ENCODE assay signal across 1 cellular context in the genomic region with DNA sequence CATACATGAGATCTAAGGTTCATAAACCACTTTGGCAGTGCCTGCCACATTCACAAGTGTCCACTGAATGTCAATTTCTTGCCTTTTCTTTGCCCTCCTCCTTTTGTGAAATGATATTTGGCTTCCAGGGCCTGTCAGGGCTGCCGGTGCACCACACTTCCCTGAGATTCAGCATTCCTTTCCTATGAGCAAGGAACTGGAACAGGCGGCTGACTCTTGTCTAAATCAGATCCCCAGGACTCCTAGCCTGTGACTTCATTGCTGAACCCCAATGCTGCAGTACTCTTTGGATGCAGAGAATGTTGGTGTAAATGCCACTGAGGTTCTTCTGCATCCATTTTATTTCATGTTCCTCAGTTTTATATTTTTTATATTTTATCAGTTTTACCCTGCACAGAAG.
TF ChIP-seq lines count a peak whose summit lies in the region.

No MANE protein-coding gene starts in this region.

TF ChIP-seq in HEK293, 187 proteins besides CTCF, POLR2A, EP300 and RAD21 (continued from another document):
- TF ChIP-seq, protein P1, sequence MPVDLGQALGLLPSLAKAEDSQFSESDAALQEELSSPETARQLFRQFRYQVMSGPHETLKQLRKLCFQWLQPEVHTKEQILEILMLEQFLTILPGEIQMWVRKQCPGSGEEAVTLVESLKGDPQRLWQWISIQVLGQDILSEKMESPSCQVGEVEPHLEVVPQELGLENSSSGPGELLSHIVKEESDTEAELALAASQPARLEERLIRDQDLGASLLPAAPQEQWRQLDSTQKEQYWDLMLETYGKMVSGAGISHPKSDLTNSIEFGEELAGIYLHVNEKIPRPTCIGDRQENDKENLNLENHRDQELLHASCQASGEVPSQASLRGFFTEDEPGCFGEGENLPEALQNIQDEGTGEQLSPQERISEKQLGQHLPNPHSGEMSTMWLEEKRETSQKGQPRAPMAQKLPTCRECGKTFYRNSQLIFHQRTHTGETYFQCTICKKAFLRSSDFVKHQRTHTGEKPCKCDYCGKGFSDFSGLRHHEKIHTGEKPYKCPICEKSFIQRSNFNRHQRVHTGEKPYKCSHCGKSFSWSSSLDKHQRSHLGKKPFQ (tag by site-specific recombination; IDR thresholded peaks at IDR 0.05), result no peak
- peak; percentile 86 for TF ChIP-seq ZNF629 (tag by site-specific recombination; IDR thresholded peaks at IDR 0.05)
- no peak for TF ChIP-seq ZNF248 (tag by site-specific recombination; IDR thresholded peaks at IDR 0.05)
- TF ChIP-seq ZNF621 (tag by site-specific recombination; IDR thresholded peaks at IDR 0.05), result no peak
- 0 out of 2 replicates have a peak, but pooled peaks have one; percentile 29 for TF ChIP-seq GFI1B (tag by site-specific recombination; IDR thresholded peaks at IDR 0.05)
- no peak for TF ChIP-seq ZNF2 (tag by site-specific recombination; IDR thresholded peaks at IDR 0.05)
- TF ChIP-seq, protein P2, sequence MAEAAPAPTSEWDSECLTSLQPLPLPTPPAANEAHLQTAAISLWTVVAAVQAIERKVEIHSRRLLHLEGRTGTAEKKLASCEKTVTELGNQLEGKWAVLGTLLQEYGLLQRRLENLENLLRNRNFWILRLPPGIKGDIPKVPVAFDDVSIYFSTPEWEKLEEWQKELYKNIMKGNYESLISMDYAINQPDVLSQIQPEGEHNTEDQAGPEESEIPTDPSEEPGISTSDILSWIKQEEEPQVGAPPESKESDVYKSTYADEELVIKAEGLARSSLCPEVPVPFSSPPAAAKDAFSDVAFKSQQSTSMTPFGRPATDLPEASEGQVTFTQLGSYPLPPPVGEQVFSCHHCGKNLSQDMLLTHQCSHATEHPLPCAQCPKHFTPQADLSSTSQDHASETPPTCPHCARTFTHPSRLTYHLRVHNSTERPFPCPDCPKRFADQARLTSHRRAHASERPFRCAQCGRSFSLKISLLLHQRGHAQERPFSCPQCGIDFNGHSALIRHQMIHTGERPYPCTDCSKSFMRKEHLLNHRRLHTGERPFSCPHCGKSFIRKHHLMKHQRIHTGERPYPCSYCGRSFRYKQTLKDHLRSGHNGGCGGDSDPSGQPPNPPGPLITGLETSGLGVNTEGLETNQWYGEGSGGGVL (tag by site-specific recombination; IDR thresholded peaks at IDR 0.05), result no peak
- TF ChIP-seq KLF9 (tag by site-specific recombination; IDR thresholded peaks at IDR 0.05; ENCODE audit: low read depth), result no peak
- no peak for TF ChIP-seq ZNF76 (tag by site-specific recombination; IDR thresholded peaks at IDR 0.05; ENCODE audit: borderline replicate concordance, low read depth)
- no peak for TF ChIP-seq ZNF610 (tag by site-specific recombination; IDR thresholded peaks at IDR 0.05; ENCODE audit: borderline replicate concordance)
- TF ChIP-seq TRIM28 (IDR thresholded peaks at IDR 0.05; ENCODE audit: borderline replicate concordance, low read length), result no peak
- peak; percentile 75; the same call in 1 of the 2 replicates for TF ChIP-seq ZBTB21 (tag by site-specific recombination; IDR thresholded peaks at IDR 0.05)
- no peak for TF ChIP-seq ZNF391 (tag by site-specific recombination; IDR thresholded peaks at IDR 0.05; ENCODE audit: borderline replicate concordance, low read depth)
- no peak for TF ChIP-seq ZNF16 (tag by site-specific recombination; IDR thresholded peaks at IDR 0.05; ENCODE audit: low read depth)
- no peak for TF ChIP-seq ZNF223 (tag by site-specific recombination; IDR thresholded peaks at IDR 0.05)
- no peak for TF ChIP-seq ZNF792 (tag by site-specific recombination; IDR thresholded peaks at IDR 0.05)
- TF ChIP-seq ZNF404 (tag by site-specific recombination; IDR thresholded peaks at IDR 0.05), result no peak
- no peak for TF ChIP-seq ZNF585B (tag by site-specific recombination; IDR thresholded peaks at IDR 0.05)
